Comparison of ENCODE assay signal across 18 cellular contexts in genomic region chr15:62756326-62756994, GRCh38.
DNase-seq lines count a peak whose midpoint lies in the region; ATAC-seq, FAIRE-seq and TF ChIP-seq lines count a peak whose summit lies in the region.
"Had no signal": no experiment of that assay in that cellular context is flagged by ENCODE, and none has a peak within 500 bp of the region (broad histone marks: within the 10 kb centered on the region; RNA-seq: fewer than 3 reads in every experiment).

No MANE protein-coding gene starts in this region.

- H3K9me3 Mint-ChIP-seq in CD14-positive monocyte = peaks cover 0 to 2% (median 0%) of the 10 kb centered on the region in 7 donors

- in situ Hi-C loops in HepG2 (cut with HindIII; ENCODE audit: extremely low pct_ligation_motif_present, low pct_unique_long_range_greater_than_20kb) = no loop called here

- H3K4me2 ChIP-seq in HepG2 (ENCODE audit: low read depth, low read length) = no peak overlapping the region

- H3K27ac ChIP-seq in HepG2 (ENCODE audit: extremely low read length, insufficient read depth, low read length) (no peak overlapping the region), right lobe of liver (no peak overlapping the region)
- H3K27ac ChIP-seq: C4-2B had no signal

- no peak for TF ChIP-seq RAD21 in HepG2 (CRISPR knock-in tag; IDR thresholded peaks at IDR 0.05)

- peak; percentile 61 for DNase-seq in HepG2 (ENCODE audit: low spot score)
- DNase-seq in right lobe of liver = no peak
- peak in 35 of 42 donors; percentile 26 to 77 (median 57) for DNase-seq in head of caudate nucleus
- peak; percentile 89 for DNase-seq in pons (ENCODE audit: low spot score)
- no peak for DNase-seq in ureter (ENCODE audit: low spot score)
- DNase-seq in NCI-H226 = no peak
- no peak for DNase-seq in CD14-positive monocyte (ENCODE audit: low spot score)
- DNase-seq: 8988T, COR-L47, Karpas-422, MM.1S, NCI-H1105, NCI-H187, NCI-H82 had no signal

- no peak overlapping the region for H3K9ac ChIP-seq in HepG2 (ENCODE audit: insufficient read depth, low read depth, low read length)

- FAIRE-seq in HepG2 (lab: Jason Lieb, UNC) = no peak

- no peaks in the 10 kb centered on the region for H4K20me1 ChIP-seq in HepG2 (ENCODE audit: insufficient read depth, low read length)

- H3K36me3 ChIP-seq in HepG2 (replicated peaks in 1 of 2; ENCODE audit: control insufficient read depth in 1 of 2, insufficient read depth in 2 of 2, low read length in 2 of 2) (no peaks in the 10 kb centered on the region; a peak in 1 of 5 replicates), right lobe of liver (no peaks in the 10 kb centered on the region)
- H3K36me3 ChIP-seq: HAP-1 had no signal

- 46% methylated on average over 3 of the region's 6 CpGs for WGBS in HepG2 (ENCODE audit: low lambda C conversion rate)
- WGBS in right lobe of liver (ENCODE audit: insufficient coverage, low coverage, low lambda C conversion rate, missing lambda C conversion rate) = 89% methylated on average over 3 of the region's 6 CpGs

- CTCF ChIA-PET in HepG2 (lab: Yijun Ruan, JAX; ENCODE audit: low intra/inter-chr PET ratio, low total read pairs) = no interaction called here

- H3K4me3 ChIP-seq in HepG2 (replicated peaks in 1 of 3; ENCODE audit: insufficient read depth in 1 of 3, low read depth in 2 of 3, low read length in 3 of 3) = no peak overlapping the region
- no peak overlapping the region for H3K4me3 ChIP-seq in right lobe of liver
- H3K4me3 ChIP-seq: HAP-1 had no signal

- intact Hi-C loops in HepG2 (cut with micrococcal nuclease; ENCODE audit: unreplicated experiment) = no loop called here
- intact Hi-C loops in right lobe of liver (cut with DNase I) = no loop called here
- intact Hi-C loops in head of caudate nucleus (cut with DNase I) = no loop called here
- intact Hi-C loops in CD14-positive monocyte (cut with micrococcal nuclease) = no loop called here

- no peaks in the 10 kb centered on the region for H3K36me3 Mint-ChIP-seq in CD14-positive monocyte

- H3K27me3 ChIP-seq in HepG2 (ENCODE audit: control insufficient read depth in 1 of 2, insufficient read depth in 2 of 2, low read length in 2 of 2) (no peaks in the 10 kb centered on the region), right lobe of liver (no peaks in the 10 kb centered on the region)

- no peaks in the 10 kb centered on the region for H3K4me1 Mint-ChIP-seq in CD14-positive monocyte

- ATAC-seq in HepG2 (peak; percentile 35), right lobe of liver (no peak), GM18858 (IDR thresholded peaks at IDR 0.05; ENCODE audit: unreplicated experiment) (no peak)
- ATAC-seq: Panc1 had no signal

- no peak for TF ChIP-seq CTCF in HepG2 (CRISPR knock-in tag; IDR thresholded peaks at IDR 0.05)
- no peak for TF ChIP-seq CTCF in right lobe of liver (IDR thresholded peaks at IDR 0.05)
- TF ChIP-seq CTCF in CD14-positive monocyte (IDR thresholded peaks at IDR 0.05) = no peak

- peaks cover 0 to 3% (median 1%) of the 10 kb centered on the region in 3 donors for H3K27me3 Mint-ChIP-seq in CD14-positive monocyte (ENCODE audit: low read depth in 3 of 3)

- H3K4me1 ChIP-seq in HepG2 (ENCODE audit: insufficient read depth, low read length) (peaks cover 65% of the 10 kb centered on the region), right lobe of liver (peaks cover 0 to 19% (median 3%) of the 10 kb centered on the region in 4 donors)
- H3K4me1 ChIP-seq: HAP-1 had no signal

- TF ChIP-seq POLR2A in HepG2 (IDR thresholded peaks at IDR 0.05; ENCODE audit: insufficient read depth in 1 of 2, low read depth in 2 of 2, low read length in 2 of 2) (no peak), right lobe of liver (IDR thresholded peaks at IDR 0.05) (no peak)

- TF ChIP-seq EP300 in HepG2 (IDR thresholded peaks at IDR 0.05; ENCODE audit: low read depth in 2 of 2, low read length in 2 of 2) = no peak
- TF ChIP-seq EP300 in HepG2 (CRISPR knock-in tag; IDR thresholded peaks at IDR 0.05; ENCODE audit: borderline replicate concordance) = no peak

- H3K79me2 ChIP-seq in HepG2 (ENCODE audit: insufficient read depth, low read length) = no peaks in the 10 kb centered on the region

- no TSS peak for BruUV-seq in HepG2 (replicated peaks; lab: Mats Ljungman, UMichigan)

- H2AFZ ChIP-seq in HepG2 (ENCODE audit: low read length) = no peak overlapping the region

- H3K4me3 Mint-ChIP-seq in CD14-positive monocyte = no peak overlapping the region

- POLR2A ChIA-PET in HepG2 (lab: Yijun Ruan, JAX) = no interaction called here

- H3K9me3 ChIP-seq in HepG2 (ENCODE audit: low read length) = no peaks in the 10 kb centered on the region
- H3K9me3 ChIP-seq in right lobe of liver = no peaks in the 10 kb centered on the region
- H3K9me3 ChIP-seq: HAP-1 had no signal

- H3K27ac Mint-ChIP-seq in CD14-positive monocyte = peak overlapping the region in 1 of 7 donors; percentile 33

TF ChIP-seq in HepG2, 621 proteins besides CTCF, POLR2A, EP300 and RAD21 (continues in another document):
- no peak for TF ChIP-seq TCF7 (IDR thresholded peaks at IDR 0.05; ENCODE audit: low read depth)
- no peak for TF ChIP-seq RXRA (CRISPR knock-in tag; IDR thresholded peaks at IDR 0.05)
- TF ChIP-seq EZH2 (conservative IDR thresholded peaks at IDR 0.05; ENCODE audit: low read depth, low read length) = no peak
- peak; percentile 84; the same call in 1 of the 2 replicates for TF ChIP-seq ZNF768 (CRISPR knock-in tag; IDR thresholded peaks at IDR 0.05)
- no peak for TF ChIP-seq ZNF616 (CRISPR knock-in tag; IDR thresholded peaks at IDR 0.05; ENCODE audit: low read depth)
- TF ChIP-seq BORCS8-MEF2B (CRISPR knock-in tag; IDR thresholded peaks at IDR 0.05) = no peak
- TF ChIP-seq ZNF577 (CRISPR knock-in tag; IDR thresholded peaks at IDR 0.05; ENCODE audit: borderline replicate concordance, low read depth) = no peak
- no peak for TF ChIP-seq ZNF331 (CRISPR knock-in tag; IDR thresholded peaks at IDR 0.05)
- 0 out of 2 replicates have a peak, but pooled peaks have one; percentile 10 for TF ChIP-seq FOXA3 (CRISPR knock-in tag; IDR thresholded peaks at IDR 0.05)
- no peak for TF ChIP-seq ZNF558 (CRISPR knock-in tag; IDR thresholded peaks at IDR 0.05; ENCODE audit: borderline replicate concordance)
- TF ChIP-seq ZNF382 (CRISPR knock-in tag; IDR thresholded peaks at IDR 0.05; ENCODE audit: borderline replicate concordance) = no peak
- no peak for TF ChIP-seq HOXA7 (CRISPR knock-in tag; IDR thresholded peaks at IDR 0.05)
- no peak for TF ChIP-seq EED (CRISPR knock-in tag; IDR thresholded peaks at IDR 0.05)
- TF ChIP-seq ZBTB33 (CRISPR knock-in tag; IDR thresholded peaks at IDR 0.05) = peak; percentile 76
- TF ChIP-seq E2F2 (CRISPR knock-in tag; IDR thresholded peaks at IDR 0.05; ENCODE audit: borderline replicate concordance) = no peak
- no peak for TF ChIP-seq HOXA5 (CRISPR knock-in tag; IDR thresholded peaks at IDR 0.05)
- TF ChIP-seq ZNF362 (CRISPR knock-in tag; IDR thresholded peaks at IDR 0.05; ENCODE audit: borderline replicate concordance) = peak; percentile 80; the same call in 1 of the 2 replicates
- TF ChIP-seq SOX13 (IDR thresholded peaks at IDR 0.05) = no peak
- TF ChIP-seq SOX13 (CRISPR knock-in tag; conservative IDR thresholded peaks at IDR 0.05 in 1 of 2, IDR thresholded peaks at IDR 0.05 in 1 of 2) = peak in 1 of 2 experiments; percentile 43; a peak in 1 of 4 replicates
- no peak for TF ChIP-seq TAF15 (IDR thresholded peaks at IDR 0.05; ENCODE audit: low read depth, low read length, poor library complexity, severe bottlenecking)
- peak; percentile 32; the same call in 1 of the 2 replicates for TF ChIP-seq SOX5 (CRISPR knock-in tag; IDR thresholded peaks at IDR 0.05; ENCODE audit: borderline replicate concordance)

Comparison
In these comparisons a context has a peak if more than half of its experiments do, and no peak if none do; other contexts are left out.
1. DNase-seq: peak in HepG2 (single experiment), head of caudate nucleus (35 of 42) and pons (single experiment); none in right lobe of liver (0 of 3), ureter (single experiment), NCI-H226 (single experiment) and CD14-positive monocyte (single experiment).